In genomic region chr1:88454781-88455180, GRCh38 we compare ENCODE assay signal across 8 cellular contexts.
"Had no signal": no experiment of that assay in that cellular context is flagged by ENCODE, and none has a peak within 500 bp of the region (broad histone marks: within the 10 kb centered on the region; RNA-seq: fewer than 3 reads in every experiment).

No MANE protein-coding gene starts in this region.

- ATAC-seq: HepG2 had no signal

- H3K9me3 Mint-ChIP-seq: H9 had no signal

- H3K27ac Mint-ChIP-seq: IgD-negative memory B cell had no signal

- H3K9ac ChIP-seq: KMS-11 had no signal

- H3K4me2 ChIP-seq: KMS-11 had no signal

- DNase-seq: GOT3, H9, HCEC 1CT had no signal

- H3K27ac ChIP-seq: HL-60, KMS-11 had no signal

- FAIRE-seq: H54, HepG2 had no signal

- H3K4me1 Mint-ChIP-seq: IgD-negative memory B cell had no signal

- H3K36me3 Mint-ChIP-seq: IgD-negative memory B cell had no signal

- H3K4me3 Mint-ChIP-seq: H9, IgD-negative memory B cell had no signal
